ENCODE assay signal across 8 cellular contexts in the genomic region with DNA sequence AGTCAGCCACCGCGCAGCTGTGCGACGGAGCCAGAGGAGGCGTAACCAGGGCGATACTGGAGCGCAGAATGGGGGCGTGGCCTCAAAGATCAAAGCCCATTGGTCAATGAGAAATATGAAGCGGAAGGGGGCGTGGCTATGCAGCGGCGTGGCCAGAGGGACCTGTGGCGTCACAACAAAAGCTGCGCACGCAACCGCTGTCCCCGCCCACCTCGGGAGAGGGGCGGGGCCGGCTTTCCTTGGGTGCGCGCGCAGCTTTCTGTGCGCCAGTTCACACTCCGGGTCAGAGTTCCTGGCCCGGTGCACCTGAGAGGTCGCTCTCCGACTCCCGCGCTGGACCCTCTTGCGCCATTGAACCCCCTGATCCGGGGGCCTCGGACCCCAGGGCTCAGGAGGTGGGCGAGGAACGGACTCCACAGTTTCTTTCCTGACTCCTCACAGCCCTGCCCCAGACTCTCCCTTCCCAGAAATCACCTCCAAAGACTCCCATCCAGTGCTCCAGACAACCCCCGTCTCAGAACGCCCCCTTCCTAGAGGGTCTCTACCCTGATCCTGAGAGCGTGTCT. TPM values are rescaled to one million over a fixed set of nuclear protein-coding genes. Genes with fewer than 3 reads are reported as not detected.
DNase-seq lines count a peak whose midpoint lies in the region; ATAC-seq, FAIRE-seq and TF ChIP-seq lines count a peak whose summit lies in the region.

A gene (plus strand): TSS at position 269 of the 566 bp plus-strand sequence.

- DNase-seq in Ammon's horn (ENCODE audit: low spot score) (peak; percentile 99), NCI-H460 (ENCODE audit: extremely low read depth, low read depth) (peak; percentile 100), cerebellar cortex (ENCODE audit: low spot score) (peak; percentile 99), keratinocyte (ENCODE audit: low read depth, low spot score) (peak; percentile 98)
- DNase-seq in activated CD4-positive, CD25-positive, alpha-beta regulatory T cell treated with anti-CD3 and anti-CD28 coated beads, Interleukin-2, amount 50 U/mL, for 72 hours: peak; percentile 100
- peak; percentile 100 for DNase-seq in stimulated activated CD4-positive, alpha-beta T cell treated with anti-CD3 and anti-CD28 coated beads, Interleukin-12 subunit alpha, Interleukin-12 subunit beta, amount 100 ng/mL, for 48 hours (ENCODE audit: low read depth in 2 of 3, low spot score in 1 of 3)

- H3K4me3 ChIP-seq in keratinocyte (ENCODE audit: control insufficient read depth in 2 of 3, extremely low read depth in 1 of 3, insufficient read depth in 2 of 3, low read depth in 1 of 3, low read length in 3 of 3): peak within 1 kb of the TSS; percentile 92 to 99 (median 96)

- H3K79me2 ChIP-seq in keratinocyte (ENCODE audit: control insufficient read depth, insufficient read depth, low read length): peaks cover 25% of the 10 kb centered on the region

- no peaks in the 10 kb centered on the region for H3K9me3 ChIP-seq in keratinocyte (ENCODE audit: control insufficient read depth, low read depth, low read length)

- no peaks in the 10 kb centered on the region for H4K20me1 ChIP-seq in keratinocyte (ENCODE audit: control insufficient read depth, extremely low read depth, insufficient read depth, low read length)

- peak within 1 kb of the TSS; percentile 89 for H2AFZ ChIP-seq in keratinocyte (ENCODE audit: control insufficient read depth, low read length)

- peak; percentile 23 for FAIRE-seq in keratinocyte (lab: Jason Lieb, UNC)

- ATAC-seq in HG03432 (IDR thresholded peaks at IDR 0.05; ENCODE audit: unreplicated experiment): peak; percentile 96

- H3K27ac ChIP-seq in keratinocyte (ENCODE audit: control insufficient read depth, insufficient read depth, low read length): peak within 1 kb of the TSS; percentile 73

- H3K9ac ChIP-seq in keratinocyte (ENCODE audit: control insufficient read depth, extremely low read depth, insufficient read depth, low read length): peak within 1 kb of the TSS; percentile 80

- dilution Hi-C loops in keratinocyte (cut with MboI; ENCODE audit: extremely low pct_ligation_motif_present, low sequenced_read_pairs): no loop called here

- no peak for TF ChIP-seq CTCF in keratinocyte (optimal IDR thresholded peaks at IDR 0.05 in 1 of 3, IDR thresholded peaks at IDR 0.05 in 1 of 3, conservative IDR thresholded peaks at IDR 0.05 in 1 of 3; ENCODE audit: extremely low read depth in 1 of 3, insufficient read depth in 2 of 3, low read length in 3 of 3)

- TF ChIP-seq POLR2A in GM19193 (IDR thresholded peaks at IDR 0.05; ENCODE audit: extremely low read depth, insufficient read depth, insufficient read length): peak; percentile 99

- peaks cover 2% of the 10 kb centered on the region for H3K9me1 ChIP-seq in keratinocyte (ENCODE audit: control insufficient read depth, extremely low read depth, insufficient read depth, low read length)

- H3K4me1 ChIP-seq in keratinocyte (ENCODE audit: control insufficient read depth, extremely low read depth, insufficient read depth, low read length): peaks cover 23% of the 10 kb centered on the region

- H3K36me3 ChIP-seq in keratinocyte (ENCODE audit: control insufficient read depth in 2 of 2, extremely low read depth in 1 of 2, insufficient read depth in 2 of 2, low read length in 2 of 2): peaks cover 10 to 18% of the 10 kb centered on the region in 2 experiments

- no peaks in the 10 kb centered on the region for H3K27me3 ChIP-seq in keratinocyte (ENCODE audit: control insufficient read depth, extremely low read depth, insufficient read depth, low read length)

- H3K4me2 ChIP-seq in keratinocyte (ENCODE audit: control insufficient read depth, extremely low read depth, insufficient read depth, low read depth, low read length): peak within 1 kb of the TSS; percentile 100

RNA-seq across cellular contexts. Expression of the gene that starts here (rescaled TPM):
- 48.0 and 54.0 TPM in 2 replicates for total RNA-seq in NCI-H460 (2014; rRNA removed; shearing (Covaris generic))
- polyA plus RNA-seq in NCI-H460 (2014; cell fraction: nucleus; rRNA removed): 33.4 and 60.4 TPM in 2 replicates
- polyA plus RNA-seq in keratinocyte: 35.9 to 39.4 TPM (median 38.4 TPM) in 3 replicates
- polyA plus RNA-seq in keratinocyte (2011; ENCODE audit: low read depth): 12.2 TPM
- 38.5 and 47.9 TPM in 2 replicates for polyA plus RNA-seq in keratinocyte (2011; cell fraction: cytosol; rRNA removed)
- polyA plus RNA-seq in keratinocyte (2011; cell fraction: nucleus; rRNA removed): 18.9 and 20.7 TPM in 2 replicates
- polyA plus RNA-seq in keratinocyte (2012; ENCODE audit: low replicate concordance): 24.8 and 28.2 TPM in 2 replicates
- 7.8 to 17.7 TPM (median 13.3 TPM) in 3 replicates for polyA minus RNA-seq in keratinocyte
- 14.6 TPM for polyA minus RNA-seq in keratinocyte (2011; cell fraction: cytosol; rRNA and poly(A)+ RNA removed)
- polyA minus RNA-seq in keratinocyte (2011; cell fraction: nucleus; rRNA and poly(A)+ RNA removed): 3.9 and 4.0 TPM in 2 replicates

Comparison
In these comparisons a context has a peak if more than half of its experiments do, and no peak if none do; other contexts are left out.
1. Peak in every context shown above with its lines: DNase-seq, ATAC-seq, H3K4me3 ChIP-seq and H3K27ac ChIP-seq.